In genomic region chr18:75130591-75131274, GRCh38 we compare ENCODE assay signal across 15 cellular contexts.
DNase-seq lines count a peak whose midpoint lies in the region; ATAC-seq and TF ChIP-seq lines count a peak whose summit lies in the region.
"Had no signal": no experiment of that assay in that cellular context is flagged by ENCODE, and none has a peak within 500 bp of the region (broad histone marks: within the 10 kb centered on the region; RNA-seq: fewer than 3 reads in every experiment).

No MANE protein-coding gene starts in this region.

- H3K36me3 ChIP-seq in ACC112 (ENCODE audit: insufficient read depth, low read length): no peaks in the 10 kb centered on the region
- H3K36me3 ChIP-seq in GM23248 (ENCODE audit: low read depth): no peaks in the 10 kb centered on the region

- H3K9me3 ChIP-seq in GM23248 (ENCODE audit: low read depth): no peaks in the 10 kb centered on the region

- peak overlapping the region; percentile 71 for H3K4me2 ChIP-seq in GM23248 (ENCODE audit: unreplicated experiment)

- H3F3A ChIP-seq in GM23248 (ENCODE audit: insufficient read depth): no peaks in the 10 kb centered on the region

- WGBS in GM23248 (ENCODE audit: low coverage in 1 of 2, low lambda C conversion rate in 2 of 2, missing lambda C conversion rate in 2 of 2), 2 experiments: 72 to 73% methylated on average over 13 of the region's 13 CpGs

- H3K27me3 ChIP-seq in ACC112 (ENCODE audit: insufficient read depth, low read length) (peaks cover 7% of the 10 kb centered on the region), GM23248 (replicated peaks; ENCODE audit: insufficient read depth) (peaks cover 9% of the 10 kb centered on the region)

- POLR2A ChIA-PET in naive thymus-derived CD8-positive, alpha-beta T cell (lab: Charles Lee): no interaction called here

- in situ Hi-C loops in GM23248 (cut with MboI): no loop called here

- no peak for ATAC-seq in naive thymus-derived CD8-positive, alpha-beta T cell
- ATAC-seq in GM18502 (IDR thresholded peaks at IDR 0.05; ENCODE audit: poor library complexity, unreplicated experiment): no peak

- H3K9ac ChIP-seq in GM23248: no peak overlapping the region

- H3K4me1 Mint-ChIP-seq in neural crest cell: no peaks in the 10 kb centered on the region
- peaks cover 0 to 3% (median 1%) of the 10 kb centered on the region in 4 donors for H3K4me1 Mint-ChIP-seq in naive thymus-derived CD8-positive, alpha-beta T cell

- H3K79me2 ChIP-seq in ACC112 (ENCODE audit: control insufficient read depth, insufficient read depth, low read length, unreplicated experiment): no peaks in the 10 kb centered on the region
- H3K79me2 ChIP-seq in GM23248 (ENCODE audit: insufficient read depth): no peaks in the 10 kb centered on the region

- H3K36me3 Mint-ChIP-seq in neural crest cell (ENCODE audit: low read depth): no peaks in the 10 kb centered on the region
- H3K36me3 Mint-ChIP-seq in naive thymus-derived CD8-positive, alpha-beta T cell: no peaks in the 10 kb centered on the region

- peak overlapping the region; percentile 71 for H3K4me3 ChIP-seq in ACC112 (ENCODE audit: low read depth, low read length)
- H3K4me3 ChIP-seq in GM23248: peak overlapping the region; percentile 55

- H3K27ac ChIP-seq in ACC112 (ENCODE audit: low read depth, low read length) (no peak overlapping the region), GM23248 (no peak overlapping the region)
- H3K27ac ChIP-seq: RWPE1 had no signal

- DNase-seq in GM23248 (no peak), ecto neural progenitor cell (ENCODE audit: low spot score) (peak; percentile 41), neural crest cell (ENCODE audit: low read depth, low spot score) (no peak), COR-L47 (lab: John Stamatoyannopoulos, UW) (no peak), AML-193 (lab: John Stamatoyannopoulos, UW) (no peak)
- no peak for DNase-seq in naive thymus-derived CD8-positive, alpha-beta T cell
- DNase-seq: activated naive CD4-positive, alpha-beta T cell treated with anti-CD3 and anti-CD28 coated beads for 36 hours; C1 segment of cervical spinal cord; glutamatergic neuron; NCI-H1694 treated with DMSO at 0.1 percent for 48 hours; NCI-H524 treated with DMSO at 0.1 percent for 48 hours had no signal

- peak overlapping the region; percentile 82 for H2AFZ ChIP-seq in ACC112 (ENCODE audit: low read length, unreplicated experiment)
- peak overlapping the region; percentile 71 for H2AFZ ChIP-seq in GM23248

- no peaks in the 10 kb centered on the region for H3K4me1 ChIP-seq in ACC112 (ENCODE audit: control insufficient read depth, insufficient read depth, low read length, unreplicated experiment)
- H3K4me1 ChIP-seq in GM23248 (ENCODE audit: insufficient read depth): peaks cover 7% of the 10 kb centered on the region

- H3K27ac Mint-ChIP-seq in neural crest cell (ENCODE audit: unreplicated experiment): peak overlapping the region; percentile 76
- H3K27ac Mint-ChIP-seq in naive thymus-derived CD8-positive, alpha-beta T cell: peak overlapping the region in 2 of 10 donors; percentile 35 to 41
- H3K27ac Mint-ChIP-seq: activated naive CD4-positive, alpha-beta T cell treated with anti-CD3 and anti-CD28 coated beads for 36 hours; dendritic cell treated with granulocyte-macrophage colony-stimulating factor and Interleukin-4, amounts not matched to agents 40 ng/mL and 50 ng/mL, for 4 days had no signal

- peaks cover 3% of the 10 kb centered on the region for H3K9me3 Mint-ChIP-seq in neural crest cell
- peaks cover 0 to 2% (median 0%) of the 10 kb centered on the region in 9 donors for H3K9me3 Mint-ChIP-seq in naive thymus-derived CD8-positive, alpha-beta T cell
- H3K9me3 Mint-ChIP-seq: activated naive CD4-positive, alpha-beta T cell treated with anti-CD3 and anti-CD28 coated beads for 36 hours had no signal

- no peaks in the 10 kb centered on the region for H3K9me2 ChIP-seq in GM23248 (ENCODE audit: insufficient read depth)

- no peak overlapping the region for H3K4me3 Mint-ChIP-seq in neural crest cell
- no peak overlapping the region for H3K4me3 Mint-ChIP-seq in naive thymus-derived CD8-positive, alpha-beta T cell
- H3K4me3 Mint-ChIP-seq: activated naive CD4-positive, alpha-beta T cell treated with anti-CD3 and anti-CD28 coated beads for 36 hours; dendritic cell treated with granulocyte-macrophage colony-stimulating factor and Interleukin-4, amounts not matched to agents 40 ng/mL and 50 ng/mL, for 4 days had no signal

- H4K20me1 ChIP-seq in GM23248 (ENCODE audit: insufficient read depth): no peaks in the 10 kb centered on the region

- no peak for TF ChIP-seq CTCF in neural crest cell (conservative IDR thresholded peaks at IDR 0.05)

- H3K27me3 Mint-ChIP-seq in neural crest cell (ENCODE audit: low read depth): no peaks in the 10 kb centered on the region
- H3K27me3 Mint-ChIP-seq in naive thymus-derived CD8-positive, alpha-beta T cell: peaks cover 0 to 13% (median 9%) of the 10 kb centered on the region in 5 donors
